8 cellular contexts compared by ENCODE assay signal in genomic region chr12:31238764-31239387, GRCh38.
A peak's percentile ranks its signal among the peaks of the same experiment; 100 is the strongest.
DNase-seq lines count a peak whose midpoint lies in the region; ATAC-seq, FAIRE-seq and TF ChIP-seq lines count a peak whose summit lies in the region.

No MANE protein-coding gene starts in this region.

- no peaks in the 10 kb centered on the region for H3K36me3 Mint-ChIP-seq in CD4-positive, CD25-positive, alpha-beta regulatory T cell
- H3K36me3 Mint-ChIP-seq in endothelial cell (ENCODE audit: low read depth, unreplicated experiment), result no peaks in the 10 kb centered on the region

- no peaks in the 10 kb centered on the region for H3K9me3 ChIP-seq in CD4-positive, CD25-positive, alpha-beta regulatory T cell (ENCODE audit: control insufficient read depth in 2 of 2, low read length in 2 of 2)

- H3K4me3 ChIP-seq in CD4-positive, CD25-positive, alpha-beta regulatory T cell (ENCODE audit: low read depth, low read length), result no peak overlapping the region

- no peaks in the 10 kb centered on the region for H3K9me3 Mint-ChIP-seq in CD4-positive, CD25-positive, alpha-beta regulatory T cell
- H3K9me3 Mint-ChIP-seq in endothelial cell (ENCODE audit: unreplicated experiment), result no peaks in the 10 kb centered on the region

- no peak overlapping the region for H3K4me3 Mint-ChIP-seq in CD4-positive, CD25-positive, alpha-beta regulatory T cell
- H3K4me3 Mint-ChIP-seq in endothelial cell (ENCODE audit: unreplicated experiment), result no peak overlapping the region

- peak; percentile 14 to 49 (median 23) for DNase-seq in CD4-positive, CD25-positive, alpha-beta regulatory T cell
- DNase-seq in GM19239 (ENCODE audit: insufficient read length, low spot score), result peak; percentile 65
- peak; percentile 71 for DNase-seq in NCI-H748 (lab: John Stamatoyannopoulos, UW; ENCODE audit: unreplicated experiment)
- DNase-seq in activated CD4-positive, alpha-beta T cell treated with anti-CD3 and anti-CD28 coated beads, Interleukin-2, amount 50 U/mL, for 48 hours, result peak; percentile 72 to 77
- DNase-seq in endothelial cell (ENCODE audit: low spot score), result peak; percentile 75
- DNase-seq in mucosa of gallbladder (ENCODE audit: low spot score), result peak; percentile 66
- DNase-seq in stimulated activated CD8-positive, alpha-beta memory T cell treated with anti-CD3 and anti-CD28 coated beads, Interleukin-7, amount 100 ng/mL, for 24 hours (ENCODE audit: low read depth), result peak; percentile 26

- peak; percentile 73 for TF ChIP-seq CTCF in endothelial cell (IDR thresholded peaks at IDR 0.05; ENCODE audit: unreplicated experiment)

- H3K27me3 Mint-ChIP-seq in CD4-positive, CD25-positive, alpha-beta regulatory T cell, result peaks cover 19% of the 10 kb centered on the region
- H3K27me3 Mint-ChIP-seq in endothelial cell (ENCODE audit: unreplicated experiment), result peaks cover 11% of the 10 kb centered on the region

- H3K4me1 ChIP-seq in CD4-positive, CD25-positive, alpha-beta regulatory T cell (ENCODE audit: control insufficient read depth, insufficient read depth, low read length, poor library complexity, severe bottlenecking), result no peaks in the 10 kb centered on the region

- H3K27me3 ChIP-seq in CD4-positive, CD25-positive, alpha-beta regulatory T cell (ENCODE audit: control insufficient read depth, insufficient read depth, low read length), result peaks cover 3% of the 10 kb centered on the region

- peaks cover 0 to 4% (median 3%) of the 10 kb centered on the region in 4 donors for H3K4me1 Mint-ChIP-seq in CD4-positive, CD25-positive, alpha-beta regulatory T cell
- peaks cover 16% of the 10 kb centered on the region for H3K4me1 Mint-ChIP-seq in endothelial cell (ENCODE audit: unreplicated experiment)

- ATAC-seq in CD4-positive, CD25-positive, alpha-beta regulatory T cell (ENCODE audit: low read depth in 2 of 2), result peak in 1 of 2 donors; percentile 59
- ATAC-seq in HG03378 (IDR thresholded peaks at IDR 0.05; ENCODE audit: unreplicated experiment), result peak; percentile 87

- FAIRE-seq in GM19239 (lab: Jason Lieb, UNC), result peak; percentile 81

- H3K27ac Mint-ChIP-seq in CD4-positive, CD25-positive, alpha-beta regulatory T cell, result no peak overlapping the region
- no peak overlapping the region for H3K27ac Mint-ChIP-seq in endothelial cell (ENCODE audit: unreplicated experiment)

- no peaks in the 10 kb centered on the region for H3K36me3 ChIP-seq in CD4-positive, CD25-positive, alpha-beta regulatory T cell (ENCODE audit: control insufficient read depth, insufficient read depth, low read length)

- H3K27ac ChIP-seq in CD4-positive, CD25-positive, alpha-beta regulatory T cell (ENCODE audit: insufficient read depth, low read length, poor library complexity, severe bottlenecking), result no peak overlapping the region

Comparison
In these comparisons a context has a peak if more than half of its experiments do, and no peak if none do; other contexts are left out.
1. DNase-seq: peak in every context shown above with its lines; median percentile 75 in endothelial cell; 74 in activated CD4-positive, alpha-beta T cell treated with anti-CD3 and anti-CD28 coated beads, Interleukin-2, amount 50 U/mL, for 48 hours; 71 in NCI-H748; 66 in mucosa of gallbladder; 65 in GM19239; 26 in stimulated activated CD8-positive, alpha-beta memory T cell treated with anti-CD3 and anti-CD28 coated beads, Interleukin-7, amount 100 ng/mL, for 24 hours; 23 in CD4-positive, CD25-positive, alpha-beta regulatory T cell.